8 cellular contexts compared by ENCODE assay signal in the genomic region with DNA sequence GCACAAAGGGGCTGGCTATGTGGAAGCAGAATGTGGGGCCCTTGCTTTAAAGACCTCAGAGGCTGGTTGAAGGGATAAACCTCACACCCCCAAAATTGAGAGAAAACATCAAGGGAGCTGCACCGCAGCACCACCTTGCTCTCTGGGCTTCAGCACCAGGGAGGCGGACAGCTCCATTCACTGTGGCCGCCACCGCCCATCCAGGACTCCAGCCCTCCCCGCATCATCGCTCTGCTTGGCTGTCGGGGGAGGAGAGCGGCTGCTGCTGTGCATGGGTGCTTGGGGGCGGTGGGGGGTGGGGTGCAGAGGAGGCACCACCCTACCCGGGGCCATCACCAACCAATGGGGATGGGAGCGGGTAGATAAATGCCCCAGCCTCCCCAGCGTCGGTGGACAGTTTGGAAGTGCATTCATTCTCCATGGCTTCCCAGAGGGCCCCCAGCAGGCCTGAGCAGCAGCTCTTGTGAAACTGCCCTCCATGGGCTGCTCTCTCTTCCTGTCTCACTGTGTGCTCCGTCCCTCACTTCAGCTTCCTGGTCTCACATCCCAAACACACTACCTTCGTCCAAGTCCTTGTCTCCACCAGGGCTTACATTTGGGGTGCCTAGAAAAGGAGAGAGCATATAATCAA.
DNase-seq lines count a peak whose midpoint lies in the region; ATAC-seq and TF ChIP-seq lines count a peak whose summit lies in the region.

No MANE protein-coding gene starts in this region.

- ATAC-seq in T-cell (replicated peaks in 1 of 4) (peak in 1 of 4 experiments; percentile 57), GM18870 (IDR thresholded peaks at IDR 0.05; ENCODE audit: unreplicated experiment) (no peak), HG03108 (IDR thresholded peaks at IDR 0.05; ENCODE audit: unreplicated experiment) (no peak), HG02588 (IDR thresholded peaks at IDR 0.05; ENCODE audit: unreplicated experiment) (no peak)

- H3K27me3 Mint-ChIP-seq in T-cell = peaks cover 23 to 45% of the 10 kb centered on the region in 2 donors

- TF ChIP-seq CTCF in fibroblast of villous mesenchyme (IDR thresholded peaks at IDR 0.05; ENCODE audit: insufficient read depth, low read depth, low read length) = no peak

- no peak overlapping the region for H3K4me3 Mint-ChIP-seq in T-cell

- no peaks in the 10 kb centered on the region for H3K4me1 Mint-ChIP-seq in T-cell

- no peak overlapping the region for H3K4me3 ChIP-seq in fibroblast of villous mesenchyme (ENCODE audit: low read depth, low read length)

- DNase-seq in SIG-M5 treated with dmso at 0.1 percent for 504 hours (lab: John Stamatoyannopoulos, UW; ENCODE audit: unreplicated experiment) = peak; percentile 26
- no peak for DNase-seq in SIG-M5 (lab: John Stamatoyannopoulos, UW)
- DNase-seq in T-cell = peak in 19 of 34 experiments; percentile 15 to 47 (median 28)
- peak; percentile 28 for DNase-seq in fibroblast of villous mesenchyme (ENCODE audit: low read depth)
- DNase-seq in stimulated activated CD4-positive, alpha-beta T cell treated with anti-CD3 and anti-CD28 coated beads, Interleukin-2, amount 100 ng/mL, for 48 hours = peak; percentile 24 to 36

- POLR2A ChIA-PET in T-cell (lab: Charles Lee) = no interaction called here

- H3K9me3 Mint-ChIP-seq in T-cell = peaks cover 10 to 22% (median 22%) of the 10 kb centered on the region in 3 donors

- no peak overlapping the region for H3K27ac Mint-ChIP-seq in T-cell

- CTCF ChIA-PET in T-cell (lab: Charles Lee) = no interaction called here

- peaks cover 1% of the 10 kb centered on the region for H3K36me3 Mint-ChIP-seq in T-cell
